Comparison of ENCODE assay signal across 8 cellular contexts in genomic region chr1:7616076-7616833, GRCh38.
DNase-seq lines count a peak whose midpoint lies in the region; ATAC-seq and TF ChIP-seq lines count a peak whose summit lies in the region.

No MANE protein-coding gene starts in this region.

- H3K27me3 ChIP-seq in adipocyte (replicated peaks; ENCODE audit: control insufficient read depth, insufficient read depth, low read length) (peaks cover 10% of the 10 kb centered on the region), tibial artery (peaks cover 0 to 39% of the 10 kb centered on the region in 2 donors)

- no peaks in the 10 kb centered on the region for H3K36me3 ChIP-seq in adipocyte (ENCODE audit: control insufficient read depth, insufficient read depth, low read length, severe bottlenecking)
- H3K36me3 ChIP-seq in tibial artery: no peaks in the 10 kb centered on the region

- H3K9me3 ChIP-seq in adipocyte (ENCODE audit: control insufficient read depth, low read length) (peaks cover 5% of the 10 kb centered on the region), tibial artery (peaks cover 0 to 12% (median 5%) of the 10 kb centered on the region in 3 donors)

- intact Hi-C loops in tibial artery (cut with DNase I; ENCODE audit: low total_unique reads): no loop called here

- DNase-seq in CD1c-positive myeloid dendritic cell (ENCODE audit: extremely low spot score) (peak; percentile 7), adipocyte (ENCODE audit: low read depth) (peak; percentile 64), kidney tubule cell (ENCODE audit: low spot score) (peak; percentile 56), tibial artery (peak; percentile 19 to 62), activated gamma-delta T cell treated with Interleukin-2 at 50 U/mL for 16 hours (no peak)
- DNase-seq in Jurkat, Clone E6-1 (ENCODE audit: low read depth, low spot score): peak; percentile 11

- ATAC-seq in GM21390 (IDR thresholded peaks at IDR 0.05; ENCODE audit: unreplicated experiment) (no peak), HG02870 (IDR thresholded peaks at IDR 0.05; ENCODE audit: unreplicated experiment) (no peak)

- no peak overlapping the region for H3K4me3 ChIP-seq in Jurkat, Clone E6-1 (ENCODE audit: low read length)
- H3K4me3 ChIP-seq in adipocyte (ENCODE audit: low read length): no peak overlapping the region
- no peak overlapping the region for H3K4me3 ChIP-seq in tibial artery

- H3K4me1 ChIP-seq in adipocyte (ENCODE audit: control insufficient read depth, insufficient read depth, low read length) (no peaks in the 10 kb centered on the region), tibial artery (peaks cover 0 to 3% (median 0%) of the 10 kb centered on the region in 4 donors)

- no peak overlapping the region for H3K9ac ChIP-seq in adipocyte (ENCODE audit: low read length)

- TF ChIP-seq CTCF in tibial artery (IDR thresholded peaks at IDR 0.05): no peak

- H3K27ac ChIP-seq in tibial artery: no peak overlapping the region
